ENCODE assay signal across 1 cellular context in genomic region chr6:12761376-12762115, GRCh38.
TF ChIP-seq lines count a peak whose summit lies in the region.

No MANE protein-coding gene starts in this region.

TF ChIP-seq in GM23338, 12 proteins besides CTCF, POLR2A, EP300 and RAD21 (continued from another document):
- no peak for TF ChIP-seq ZNF462 (CRISPR knock-in tag; IDR thresholded peaks at IDR 0.05)
TF ChIP-seq in GM23338: peak in this region for 0.
